ENCODE assay signal across 8 cellular contexts in the genomic region with DNA sequence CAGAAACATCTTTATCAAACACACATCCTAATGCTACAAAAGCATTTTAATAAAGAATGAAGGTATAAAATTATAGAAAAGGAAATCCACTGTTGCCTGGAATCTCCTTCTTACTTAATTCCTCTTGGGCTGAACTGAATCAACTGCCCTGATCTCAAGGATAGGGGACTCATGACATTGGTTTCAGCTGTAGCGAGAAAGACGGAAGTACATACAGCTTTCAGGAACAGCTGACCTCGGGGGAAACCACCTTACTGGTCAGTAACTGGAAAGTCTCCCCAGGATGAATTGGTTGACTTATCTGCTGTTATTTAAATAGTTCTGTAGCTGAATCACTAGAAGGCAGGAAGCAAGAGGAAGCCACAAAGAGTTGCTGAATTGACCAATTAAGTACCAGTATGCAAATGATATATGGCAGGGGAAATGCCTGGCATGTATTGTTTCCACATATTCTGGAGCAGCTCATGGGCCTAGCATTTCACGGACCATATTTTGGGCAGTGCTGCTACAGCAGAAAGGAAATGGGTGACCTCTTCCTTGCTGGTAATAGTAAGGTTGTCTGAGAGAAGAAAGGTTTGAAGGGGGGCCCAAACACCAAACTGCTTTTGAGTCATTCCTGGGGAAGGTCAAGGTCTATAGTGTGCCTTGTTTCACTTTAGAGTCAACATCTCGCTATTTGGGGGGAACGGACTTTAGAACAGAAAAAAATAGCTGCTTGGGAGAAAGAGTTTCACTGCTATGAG. TPM values are rescaled to one million over a fixed set of nuclear protein-coding genes. Genes with fewer than 3 reads are reported as not detected.
DNase-seq lines count a peak whose midpoint lies in the region; ATAC-seq and TF ChIP-seq lines count a peak whose summit lies in the region.

No MANE protein-coding gene starts in this region.

- TF ChIP-seq CTCF in natural killer cell (IDR thresholded peaks at IDR 0.05) (no peak), mesothelial cell of epicardium (IDR thresholded peaks at IDR 0.05; ENCODE audit: unreplicated experiment) (no peak)

- DNase-seq in COLO829 (ENCODE audit: low spot score) (peak; percentile 81), GM19240 (ENCODE audit: insufficient read length, low spot score) (peak; percentile 39), dermis blood vessel endothelial cell (peak; percentile 98), natural killer cell (peak; percentile 20), mesothelial cell of epicardium (ENCODE audit: low spot score in 2 of 2, unreplicated experiment in 2 of 2) (no peak), RPMI8226 (no peak)

- no peaks in the 10 kb centered on the region for H3K9me3 Mint-ChIP-seq in natural killer cell
- H3K9me3 Mint-ChIP-seq in mesothelial cell of epicardium, result peaks cover 5% of the 10 kb centered on the region

- intact Hi-C loops in natural killer cell (cut with micrococcal nuclease), result no loop called here

- H3K4me3 Mint-ChIP-seq in natural killer cell, result peak overlapping the region; percentile 86
- H3K4me3 Mint-ChIP-seq in mesothelial cell of epicardium, result no peak overlapping the region

- ATAC-seq in HG03196 (IDR thresholded peaks at IDR 0.05; ENCODE audit: unreplicated experiment) (peak; percentile 95), SK-N-SH treated with all-trans-retinoic acid at 6 μM for 48 hours (peak; percentile 99), natural killer cell (peak; percentile 92 to 95 (median 93))

- H3K4me1 Mint-ChIP-seq in natural killer cell (peaks cover 20 to 23% of the 10 kb centered on the region in 2 donors), mesothelial cell of epicardium (no peaks in the 10 kb centered on the region)

- H3K36me3 Mint-ChIP-seq in natural killer cell (peaks cover 31% of the 10 kb centered on the region), mesothelial cell of epicardium (peaks cover 19% of the 10 kb centered on the region)

- H3K27ac Mint-ChIP-seq in natural killer cell (peak overlapping the region; percentile 92 to 94), mesothelial cell of epicardium (no peak overlapping the region)

- H3K27me3 Mint-ChIP-seq in natural killer cell (ENCODE audit: low read depth in 2 of 2), result no peaks in the 10 kb centered on the region
- no peaks in the 10 kb centered on the region for H3K27me3 Mint-ChIP-seq in mesothelial cell of epicardium (ENCODE audit: low read depth)

TF ChIP-seq in SK-N-SH treated with all-trans-retinoic acid at 6 μM for 48 hours, 23 proteins besides CTCF, POLR2A, EP300 and RAD21:
- TF ChIP-seq OSR1 (CRISPR knock-in tag; IDR thresholded peaks at IDR 0.05), result no peak
- no peak for TF ChIP-seq ZNF70 (CRISPR knock-in tag; IDR thresholded peaks at IDR 0.05)
- TF ChIP-seq, protein P1, sequence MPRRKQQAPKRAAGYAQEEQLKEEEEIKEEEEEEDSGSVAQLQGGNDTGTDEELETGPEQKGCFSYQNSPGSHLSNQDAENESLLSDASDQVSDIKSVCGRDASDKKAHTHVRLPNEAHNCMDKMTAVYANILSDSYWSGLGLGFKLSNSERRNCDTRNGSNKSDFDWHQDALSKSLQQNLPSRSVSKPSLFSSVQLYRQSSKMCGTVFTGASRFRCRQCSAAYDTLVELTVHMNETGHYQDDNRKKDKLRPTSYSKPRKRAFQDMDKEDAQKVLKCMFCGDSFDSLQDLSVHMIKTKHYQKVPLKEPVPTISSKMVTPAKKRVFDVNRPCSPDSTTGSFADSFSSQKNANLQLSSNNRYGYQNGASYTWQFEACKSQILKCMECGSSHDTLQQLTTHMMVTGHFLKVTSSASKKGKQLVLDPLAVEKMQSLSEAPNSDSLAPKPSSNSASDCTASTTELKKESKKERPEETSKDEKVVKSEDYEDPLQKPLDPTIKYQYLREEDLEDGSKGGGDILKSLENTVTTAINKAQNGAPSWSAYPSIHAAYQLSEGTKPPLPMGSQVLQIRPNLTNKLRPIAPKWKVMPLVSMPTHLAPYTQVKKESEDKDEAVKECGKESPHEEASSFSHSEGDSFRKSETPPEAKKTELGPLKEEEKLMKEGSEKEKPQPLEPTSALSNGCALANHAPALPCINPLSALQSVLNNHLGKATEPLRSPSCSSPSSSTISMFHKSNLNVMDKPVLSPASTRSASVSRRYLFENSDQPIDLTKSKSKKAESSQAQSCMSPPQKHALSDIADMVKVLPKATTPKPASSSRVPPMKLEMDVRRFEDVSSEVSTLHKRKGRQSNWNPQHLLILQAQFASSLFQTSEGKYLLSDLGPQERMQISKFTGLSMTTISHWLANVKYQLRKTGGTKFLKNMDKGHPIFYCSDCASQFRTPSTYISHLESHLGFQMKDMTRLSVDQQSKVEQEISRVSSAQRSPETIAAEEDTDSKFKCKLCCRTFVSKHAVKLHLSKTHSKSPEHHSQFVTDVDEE (CRISPR knock-in tag; IDR thresholded peaks at IDR 0.05), result no peak
- peak; percentile 63; the same call in 1 of the 2 replicates for TF ChIP-seq CSDC2 (CRISPR knock-in tag; IDR thresholded peaks at IDR 0.05)
- TF ChIP-seq, protein P2, sequence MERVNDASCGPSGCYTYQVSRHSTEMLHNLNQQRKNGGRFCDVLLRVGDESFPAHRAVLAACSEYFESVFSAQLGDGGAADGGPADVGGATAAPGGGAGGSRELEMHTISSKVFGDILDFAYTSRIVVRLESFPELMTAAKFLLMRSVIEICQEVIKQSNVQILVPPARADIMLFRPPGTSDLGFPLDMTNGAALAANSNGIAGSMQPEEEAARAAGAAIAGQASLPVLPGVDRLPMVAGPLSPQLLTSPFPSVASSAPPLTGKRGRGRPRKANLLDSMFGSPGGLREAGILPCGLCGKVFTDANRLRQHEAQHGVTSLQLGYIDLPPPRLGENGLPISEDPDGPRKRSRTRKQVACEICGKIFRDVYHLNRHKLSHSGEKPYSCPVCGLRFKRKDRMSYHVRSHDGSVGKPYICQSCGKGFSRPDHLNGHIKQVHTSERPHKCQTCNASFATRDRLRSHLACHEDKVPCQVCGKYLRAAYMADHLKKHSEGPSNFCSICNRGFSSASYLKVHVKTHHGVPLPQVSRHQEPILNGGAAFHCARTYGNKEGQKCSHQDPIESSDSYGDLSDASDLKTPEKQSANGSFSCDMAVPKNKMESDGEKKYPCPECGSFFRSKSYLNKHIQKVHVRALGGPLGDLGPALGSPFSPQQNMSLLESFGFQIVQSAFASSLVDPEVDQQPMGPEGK (CRISPR knock-in tag; IDR thresholded peaks at IDR 0.05; ENCODE audit: borderline replicate concordance), result peak; percentile 74; the same call in 1 of the 2 replicates
- TF ChIP-seq ZFP3 (CRISPR knock-in tag; IDR thresholded peaks at IDR 0.05), result 0 out of 2 replicates have a peak, but pooled peaks have one; percentile 63
- TF ChIP-seq ISL1 (CRISPR knock-in tag; IDR thresholded peaks at IDR 0.05), result 0 out of 2 replicates have a peak, but pooled peaks have one; percentile 12

RNA-seq across cellular contexts. Expression of a gene that starts 43.7 kb away (rescaled TPM):
- total RNA-seq in dermis blood vessel endothelial cell, result 0.34 and 1.1 TPM in 2 replicates
- total RNA-seq in natural killer cell, result under 1 TPM; 0.14 to 0.68 (median 0.14) TPM
- 15.1 to 15.5 TPM (median 15.5 TPM) in 3 replicates for total RNA-seq in mesothelial cell of epicardium

Comparison
In these comparisons a context has a peak if more than half of its experiments do, and no peak if none do; other contexts are left out.
1. DNase-seq: peak in COLO829 (single experiment), GM19240 (single experiment), dermis blood vessel endothelial cell (single experiment) and natural killer cell (single experiment); none in mesothelial cell of epicardium (0 of 2) and RPMI8226 (single experiment).
2. Peak in every context shown above with its lines, with median percentiles within 50 percentile points of each other: ATAC-seq.